ENCODE assay signal across 18 cellular contexts in the genomic region with DNA sequence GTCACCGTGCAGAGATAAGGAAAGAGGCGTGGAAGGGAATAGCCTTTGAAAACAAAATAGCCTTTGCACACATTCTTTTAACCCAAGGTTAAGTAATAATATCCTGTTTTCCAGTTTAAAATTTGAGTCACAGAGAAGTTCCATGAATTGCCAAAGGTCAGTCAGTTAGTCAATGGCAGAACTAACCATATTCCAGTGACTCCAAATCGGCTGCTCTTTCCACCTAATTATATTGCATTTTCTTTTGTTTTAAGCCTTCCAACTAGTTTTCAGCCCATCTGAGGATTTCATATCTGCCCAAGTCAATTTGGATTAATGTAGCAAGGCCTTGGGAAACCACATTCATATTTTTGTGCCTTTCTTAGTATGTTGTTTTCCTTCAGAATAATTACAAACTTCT.
DNase-seq lines count a peak whose midpoint lies in the region; ATAC-seq and TF ChIP-seq lines count a peak whose summit lies in the region.
"Had no signal": no experiment of that assay in that cellular context is flagged by ENCODE, and none has a peak within 500 bp of the region (broad histone marks: within the 10 kb centered on the region; RNA-seq: fewer than 3 reads in every experiment).

No MANE protein-coding gene starts in this region.

- no peak for TF ChIP-seq POLR2A in uterus (IDR thresholded peaks at IDR 0.05)

- no peaks in the 10 kb centered on the region for H3K27me3 ChIP-seq in uterus

- H3K9me3 Mint-ChIP-seq in T-helper 2 cell treated with Interferon-gamma antibody and Interleukin-4, amounts not matched to agents 5 μg/mL and 100 μg/mL, for 36 hours: no peaks in the 10 kb centered on the region
- H3K9me3 Mint-ChIP-seq: CD4-positive, alpha-beta T cell had no signal

- H3K27ac ChIP-seq in uterus: peak overlapping the region; percentile 25 to 36
- H3K27ac ChIP-seq: A549 had no signal

- no peak overlapping the region for H3K27ac Mint-ChIP-seq in T-helper 2 cell treated with Interferon-gamma antibody and Interleukin-4, amounts not matched to agents 5 μg/mL and 100 μg/mL, for 36 hours
- H3K27ac Mint-ChIP-seq: B cell; CD4-positive, alpha-beta T cell had no signal

- DNase-seq in EH (ENCODE audit: low read depth) (peak; percentile 15), amniotic epithelial cell (ENCODE audit: low read depth) (peak; percentile 46), fibroblast of pulmonary artery (ENCODE audit: low read depth) (peak; percentile 16), uterus (no peak)
- no peak for DNase-seq in T-helper 2 cell treated with Interferon-gamma antibody and Interleukin-4, amounts not matched to agents 5 μg/mL and 100 μg/mL, for 36 hours (ENCODE audit: low spot score)
- no peak for DNase-seq in activated CD4-positive, alpha-beta T cell treated with anti-CD3 and anti-CD28 coated beads for 4 hours
- DNase-seq: Calu3; CD4-positive, alpha-beta T cell; DMS79; GDM1; NCI-H1436; NCI-H2029 treated with DMSO at 0.1 percent for 48 hours; NCI-H510A; NCI-H82; SIG-M5 had no signal

- H3K36me3 ChIP-seq in uterus: no peaks in the 10 kb centered on the region

- H3K4me3 Mint-ChIP-seq in T-helper 2 cell treated with Interferon-gamma antibody and Interleukin-4, amounts not matched to agents 5 μg/mL and 100 μg/mL, for 36 hours: no peak overlapping the region
- H3K4me3 Mint-ChIP-seq: B cell; CD4-positive, alpha-beta T cell had no signal

- H3K9me3 ChIP-seq in uterus: no peaks in the 10 kb centered on the region
- H3K9me3 ChIP-seq: A549 had no signal

- no peaks in the 10 kb centered on the region for H3K27me3 Mint-ChIP-seq in T-helper 2 cell treated with Interferon-gamma antibody and Interleukin-4, amounts not matched to agents 5 μg/mL and 100 μg/mL, for 36 hours (ENCODE audit: low read depth)
- H3K27me3 Mint-ChIP-seq: B cell; CD4-positive, alpha-beta T cell had no signal

- no peaks in the 10 kb centered on the region for H3K36me3 Mint-ChIP-seq in T-helper 2 cell treated with Interferon-gamma antibody and Interleukin-4, amounts not matched to agents 5 μg/mL and 100 μg/mL, for 36 hours (ENCODE audit: low read depth)

- TF ChIP-seq CTCF in fibroblast of pulmonary artery (IDR thresholded peaks at IDR 0.05; ENCODE audit: low read length, missing control alignments) (no peak), uterus (IDR thresholded peaks at IDR 0.05) (no peak)

- no peak overlapping the region for H3K4me3 ChIP-seq in fibroblast of pulmonary artery (replicated peaks; ENCODE audit: low read depth, low read length)
- no peak overlapping the region for H3K4me3 ChIP-seq in uterus
- H3K4me3 ChIP-seq: A549 had no signal

- ATAC-seq in HG02852 (IDR thresholded peaks at IDR 0.05; ENCODE audit: unreplicated experiment): no peak
- ATAC-seq: A549 had no signal

- intact Hi-C loops in uterus (cut with DNase I; ENCODE audit: low total_unique reads): no loop called here

- H3K4me1 ChIP-seq in uterus: no peaks in the 10 kb centered on the region

- no peaks in the 10 kb centered on the region for H3K4me1 Mint-ChIP-seq in T-helper 2 cell treated with Interferon-gamma antibody and Interleukin-4, amounts not matched to agents 5 μg/mL and 100 μg/mL, for 36 hours (ENCODE audit: low read depth)
- H3K4me1 Mint-ChIP-seq: B cell had no signal

Comparison
In these comparisons a context has a peak if more than half of its experiments do, and no peak if none do; other contexts are left out.
1. DNase-seq: peak in EH (single experiment), amniotic epithelial cell (single experiment) and fibroblast of pulmonary artery (single experiment); none in uterus (0 of 2), T-helper 2 cell treated with Interferon-gamma antibody and Interleukin-4, amounts not matched to agents 5 μg/mL and 100 μg/mL, for 36 hours (single experiment) and activated CD4-positive, alpha-beta T cell treated with anti-CD3 and anti-CD28 coated beads for 4 hours (0 of 2).